In genomic region chr9:93596399-93596798, GRCh38 we compare ENCODE assay signal across 14 cellular contexts.
"Had no signal": no experiment of that assay in that cellular context is flagged by ENCODE, and none has a peak within 500 bp of the region (broad histone marks: within the 10 kb centered on the region; RNA-seq: fewer than 3 reads in every experiment).

No MANE protein-coding gene starts in this region.

- H3K4me3 Mint-ChIP-seq: activated CD8-positive, alpha-beta memory T cell treated with anti-CD3 and anti-CD28 coated beads, Interleukin-2, amount 10 ng/mL, durations not matched to agents 7 days and 5 days; activated T-cell treated with anti-CD3 and anti-CD28 coated beads, Interleukin-2, amount 50 U/mL, for 72 hours had no signal

- DNase-seq: activated naive CD4-positive, alpha-beta T cell treated with Interleukin-2 at 50 U/mL for 16 hours; activated T-cell treated with anti-CD3 and anti-CD28 coated beads, Interleukin-2, amount 50 U/mL, for 72 hours; caudate nucleus; effector CD8-positive, alpha-beta T cell; foreskin melanocyte; retina had no signal

- H3K4me1 ChIP-seq: parathyroid adenoma had no signal

- H3K36me3 ChIP-seq: left lung, tibial artery had no signal

- ATAC-seq: activated CD8-positive, alpha-beta memory T cell treated with anti-CD3 and anti-CD28 coated beads, Interleukin-2, amount 10 ng/mL, durations not matched to agents 7 days and 5 days; activated T-cell treated with anti-CD3 and anti-CD28 coated beads, Interleukin-2, amount 50 U/mL, for 72 hours; left lung; SK-N-SH treated with all-trans-retinoic acid at 6 μM for 48 hours had no signal

- H3K27ac ChIP-seq: coronary artery, left lung, parathyroid adenoma, skin epidermis, tibial artery had no signal

- FAIRE-seq: islet of Langerhans had no signal

- H3K9ac ChIP-seq: parathyroid adenoma had no signal

- H3K9me3 ChIP-seq: left lung, tibial artery had no signal

- H3K27me3 Mint-ChIP-seq: activated CD8-positive, alpha-beta memory T cell treated with anti-CD3 and anti-CD28 coated beads, Interleukin-2, amount 10 ng/mL, durations not matched to agents 7 days and 5 days had no signal

- H3K27ac Mint-ChIP-seq: activated CD8-positive, alpha-beta memory T cell treated with anti-CD3 and anti-CD28 coated beads, Interleukin-2, amount 10 ng/mL, durations not matched to agents 7 days and 5 days; activated T-cell treated with anti-CD3 and anti-CD28 coated beads, Interleukin-2, amount 50 U/mL, for 72 hours had no signal

- H3K9me3 Mint-ChIP-seq: activated T-cell treated with anti-CD3 and anti-CD28 coated beads, Interleukin-2, amount 50 U/mL, for 72 hours had no signal

- H3K4me3 ChIP-seq: coronary artery, left lung, skin epidermis, tibial artery had no signal
